ENCODE assay signal across 9 cellular contexts in the genomic region with DNA sequence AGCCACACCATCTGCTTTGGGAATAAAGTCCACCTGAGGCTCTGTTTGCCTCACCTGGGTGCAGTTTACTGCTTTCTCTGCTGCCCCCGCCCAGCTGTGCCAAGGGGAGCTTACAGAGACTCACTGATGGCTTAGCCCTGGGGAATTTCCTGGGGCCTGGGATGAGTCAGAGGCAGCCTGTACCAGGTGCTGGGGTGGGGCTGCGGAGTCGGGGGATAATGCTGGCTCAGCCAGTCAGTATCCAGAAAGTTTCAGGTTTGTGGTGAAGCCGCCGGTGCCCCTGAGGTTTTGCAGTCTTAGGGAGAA. TPM values are rescaled to one million over a fixed set of nuclear protein-coding genes. Genes with fewer than 3 reads are reported as not detected.
A peak's percentile ranks its signal among the peaks of the same experiment; 100 is the strongest.
DNase-seq lines count a peak whose midpoint lies in the region; ATAC-seq and TF ChIP-seq lines count a peak whose summit lies in the region.
"Had no signal": no experiment of that assay in that cellular context is flagged by ENCODE, and none has a peak within 500 bp of the region (broad histone marks: within the 10 kb centered on the region; RNA-seq: fewer than 3 reads in every experiment).

No MANE protein-coding gene starts in this region.

- DNase-seq in activated CD4-positive, alpha-beta T cell treated with anti-CD3 and anti-CD28 coated beads for 4 hours, result peak; percentile 52 to 53
- no peak for DNase-seq in activated CD4-positive, alpha-beta T cell treated with anti-CD3 and anti-CD28 coated beads, Interleukin-2, amount 10 ng/mL, durations not matched to agents 24 days and 14 days
- DNase-seq in NCI-H69 (lab: John Stamatoyannopoulos, UW) (peak; percentile 99), endodermal cell (peak; percentile 84), GM13976 (ENCODE audit: low spot score) (no peak), epidermal melanocyte (ENCODE audit: insufficient read length, low spot score) (no peak)
- peak; percentile 42 for DNase-seq in stimulated activated CD4-positive, alpha-beta T cell treated with anti-CD3 and anti-CD28 coated beads, Interleukin-4, amount 100 ng/mL, for 1 hour

- H3K4me3 ChIP-seq in endodermal cell (ENCODE audit: low read length), result no peak overlapping the region

- H3K36me3 Mint-ChIP-seq in activated CD4-positive, alpha-beta T cell treated with anti-CD3 and anti-CD28 coated beads, Interleukin-2, amount 10 ng/mL, durations not matched to agents 24 days and 14 days (ENCODE audit: low read depth), result peaks cover 11% of the 10 kb centered on the region
- peaks cover 20% of the 10 kb centered on the region for H3K36me3 Mint-ChIP-seq in endodermal cell (ENCODE audit: low read depth)

- TF ChIP-seq CTCF in endodermal cell (conservative IDR thresholded peaks at IDR 0.05) (no peak), GM13976 (IDR thresholded peaks at IDR 0.05; ENCODE audit: borderline replicate concordance, control extremely low read depth, extremely low read depth, insufficient read depth, missing control alignments) (no peak)

- no peaks in the 10 kb centered on the region for H3K9me3 ChIP-seq in endodermal cell (ENCODE audit: control insufficient read depth, low read length)

- in situ Hi-C loops in GM13976 (cut with MboI; ENCODE audit: low sequenced_read_pairs, unreplicated experiment), result no loop called here

- peaks cover 26% of the 10 kb centered on the region for H3K4me1 ChIP-seq in endodermal cell (ENCODE audit: control insufficient read depth, insufficient read depth, low read length)

- no peak for ATAC-seq in GM19324 (IDR thresholded peaks at IDR 0.05; ENCODE audit: low FRiP score, unreplicated experiment)

- no peak overlapping the region for H3K9ac ChIP-seq in endodermal cell (ENCODE audit: extremely low read depth, low read length, poor library complexity, severe bottlenecking)

- no peak overlapping the region for H3K27ac ChIP-seq in endodermal cell (ENCODE audit: low read depth, low read length)
- H3K27ac ChIP-seq: C4-2B had no signal

- H3K9me3 Mint-ChIP-seq in activated CD4-positive, alpha-beta T cell treated with anti-CD3 and anti-CD28 coated beads, Interleukin-2, amount 10 ng/mL, durations not matched to agents 24 days and 14 days, result no peaks in the 10 kb centered on the region
- no peaks in the 10 kb centered on the region for H3K9me3 Mint-ChIP-seq in endodermal cell

- WGBS in endodermal cell (ENCODE audit: insufficient coverage in 1 of 2, insufficient read length in 1 of 2), 2 experiments, result 74% methylated on average over 4 to 5 of the region's 5 CpGs

- peaks cover 18% of the 10 kb centered on the region for H3K36me3 ChIP-seq in endodermal cell (ENCODE audit: control insufficient read depth, insufficient read depth, low read length)

- no peak overlapping the region for H3K27ac Mint-ChIP-seq in activated CD4-positive, alpha-beta T cell treated with anti-CD3 and anti-CD28 coated beads, Interleukin-2, amount 10 ng/mL, durations not matched to agents 24 days and 14 days
- no peak overlapping the region for H3K27ac Mint-ChIP-seq in endodermal cell

- intact Hi-C loops in activated CD4-positive, alpha-beta T cell treated with anti-CD3 and anti-CD28 coated beads, Interleukin-2, amount 10 ng/mL, durations not matched to agents 24 days and 14 days (cut with micrococcal nuclease), result no loop called here

- H3K4me3 Mint-ChIP-seq in activated CD4-positive, alpha-beta T cell treated with anti-CD3 and anti-CD28 coated beads, Interleukin-2, amount 10 ng/mL, durations not matched to agents 24 days and 14 days, result no peak overlapping the region
- H3K4me3 Mint-ChIP-seq in endodermal cell, result no peak overlapping the region

- peaks cover 64% of the 10 kb centered on the region for H3K4me1 Mint-ChIP-seq in activated CD4-positive, alpha-beta T cell treated with anti-CD3 and anti-CD28 coated beads, Interleukin-2, amount 10 ng/mL, durations not matched to agents 24 days and 14 days
- peaks cover 39% of the 10 kb centered on the region for H3K4me1 Mint-ChIP-seq in endodermal cell

- H3K27me3 ChIP-seq in endodermal cell (ENCODE audit: control insufficient read depth, insufficient read depth, low read length, poor library complexity, severe bottlenecking), result no peaks in the 10 kb centered on the region

- H3K27me3 Mint-ChIP-seq in activated CD4-positive, alpha-beta T cell treated with anti-CD3 and anti-CD28 coated beads, Interleukin-2, amount 10 ng/mL, durations not matched to agents 24 days and 14 days, result peaks cover 1% of the 10 kb centered on the region
- peaks cover 2% of the 10 kb centered on the region for H3K27me3 Mint-ChIP-seq in endodermal cell (ENCODE audit: insufficient read depth)

RNA-seq across cellular contexts. Expression of gene PLEKHG3, which starts 22.3 kb away (rescaled TPM):
- 3.0 and 3.1 TPM in 2 replicates for total RNA-seq in activated CD4-positive, alpha-beta T cell treated with anti-CD3 and anti-CD28 coated beads, Interleukin-2, amount 10 ng/mL, durations not matched to agents 24 days and 14 days
- 10 to 100 TPM; 31.7 to 52.6 TPM for total RNA-seq in endodermal cell
- polyA plus RNA-seq in endodermal cell (2013, experiment 1 of 2), result 35.6 TPM
- 30.8 TPM for polyA plus RNA-seq in endodermal cell (2013, experiment 2 of 2)

Comparison
In these comparisons a context has a peak if more than half of its experiments do, and no peak if none do; other contexts are left out.
1. DNase-seq: peak in activated CD4-positive, alpha-beta T cell treated with anti-CD3 and anti-CD28 coated beads for 4 hours (2 of 2), NCI-H69 (single experiment), endodermal cell (single experiment) and stimulated activated CD4-positive, alpha-beta T cell treated with anti-CD3 and anti-CD28 coated beads, Interleukin-4, amount 100 ng/mL, for 1 hour (single experiment); none in activated CD4-positive, alpha-beta T cell treated with anti-CD3 and anti-CD28 coated beads, Interleukin-2, amount 10 ng/mL, durations not matched to agents 24 days and 14 days (single experiment), GM13976 (single experiment) and epidermal melanocyte (single experiment).